22 cellular contexts compared by ENCODE assay signal in the genomic region with DNA sequence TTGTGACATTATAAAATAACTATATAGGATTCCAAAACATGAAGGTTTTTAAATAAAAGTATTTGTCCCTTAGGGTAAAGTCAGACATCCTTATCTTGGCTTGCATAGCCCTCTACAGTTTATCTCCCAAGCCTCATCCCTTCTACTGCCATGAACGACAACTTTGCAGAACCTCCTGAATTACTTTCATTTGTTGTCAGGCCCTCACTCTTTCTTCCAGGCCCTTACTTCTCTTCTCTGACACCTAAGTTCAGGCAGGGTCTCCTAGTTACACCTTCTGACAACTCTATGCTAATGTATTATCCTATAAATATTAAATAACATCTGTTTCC.
DNase-seq lines count a peak whose midpoint lies in the region; ATAC-seq and TF ChIP-seq lines count a peak whose summit lies in the region.
"Had no signal": no experiment of that assay in that cellular context is flagged by ENCODE, and none has a peak within 500 bp of the region (broad histone marks: within the 10 kb centered on the region; RNA-seq: fewer than 3 reads in every experiment).

No MANE protein-coding gene starts in this region.

- H3K27me3 Mint-ChIP-seq in GM23338 (ENCODE audit: insufficient read depth, low read depth, poor library complexity), result peaks cover 2% of the 10 kb centered on the region
- H3K27me3 Mint-ChIP-seq in activated B cell treated with CpG ODN at 0.5 μM for 24 hours, result no peaks in the 10 kb centered on the region
- H3K27me3 Mint-ChIP-seq in memory B cell, result no peaks in the 10 kb centered on the region

- no peak for ATAC-seq in GM23338
- no peak for ATAC-seq in activated B cell treated with CpG ODN at 0.5 μM for 24 hours (ENCODE audit: low read depth)
- no peak for ATAC-seq in memory B cell (ENCODE audit: low read depth)
- no peak for ATAC-seq in HG02852 (IDR thresholded peaks at IDR 0.05; ENCODE audit: unreplicated experiment)
- no peak for ATAC-seq in GM21381 (IDR thresholded peaks at IDR 0.05; ENCODE audit: unreplicated experiment)
- ATAC-seq: left lung had no signal

- POLR2A ChIA-PET in activated B cell treated with CpG ODN at 0.5 μM for 24 hours (lab: Charles Lee), result interaction anchor here (1.5 kb wide), 1 partner anchor 163 kb away, joined by 4 read pairs; a partner anchor contains a TSS

- intact Hi-C loops in activated B cell treated with CpG ODN at 0.5 μM for 24 hours (cut with micrococcal nuclease), result loop anchor here (1.0 kb wide), 1 partner anchor 8 kb away; no protein-coding TSS in a partner anchor

- peaks cover 23 to 52% (median 40%) of the 10 kb centered on the region in 11 experiments for H3K9me3 ChIP-seq in BLaER1 treated with 17β-estradiol and CSF1 and Interleukin-3, amounts not matched to agents 10 nM and 100 nM (replicated peaks in 1 of 11)
- H3K9me3 ChIP-seq: adrenal gland, gastrocnemius medialis, left lung, Peyer's patch, right atrium auricular region had no signal

- peaks cover 31 to 67% (median 44%) of the 10 kb centered on the region in 10 experiments for H3K4me1 ChIP-seq in BLaER1 treated with 17β-estradiol and CSF1 and Interleukin-3, amounts not matched to agents 10 nM and 100 nM
- peaks cover 44% of the 10 kb centered on the region for H3K4me1 ChIP-seq in GM23338 (ENCODE audit: insufficient read depth)

- H3K9ac ChIP-seq in BLaER1 treated with 17β-estradiol and CSF1 and Interleukin-3, amounts not matched to agents 10 nM and 100 nM, result no peak overlapping the region

- H3K4me1 Mint-ChIP-seq in GM23338 (peaks cover 50% of the 10 kb centered on the region), activated B cell treated with CpG ODN at 0.5 μM for 24 hours (peaks cover 88% of the 10 kb centered on the region), memory B cell (peaks cover 43% of the 10 kb centered on the region)

- H3K4me3 Mint-ChIP-seq in GM23338, result no peak overlapping the region
- peak overlapping the region; percentile 21 for H3K4me3 Mint-ChIP-seq in activated B cell treated with CpG ODN at 0.5 μM for 24 hours
- H3K4me3 Mint-ChIP-seq in memory B cell, result peak overlapping the region; percentile 77

- no peak overlapping the region for H2AFZ ChIP-seq in GM23338

- H4K20me1 ChIP-seq in BLaER1 treated with 17β-estradiol and CSF1 and Interleukin-3, amounts not matched to agents 10 nM and 100 nM, result no peaks in the 10 kb centered on the region
- no peaks in the 10 kb centered on the region for H4K20me1 ChIP-seq in GM23338 (replicated peaks; ENCODE audit: insufficient read depth)

- no peaks in the 10 kb centered on the region for H3K79me2 ChIP-seq in GM23338 (replicated peaks; ENCODE audit: insufficient read depth)

- H3K27ac ChIP-seq in BLaER1 treated with 17β-estradiol and CSF1 and Interleukin-3, amounts not matched to agents 10 nM and 100 nM, result no peak overlapping the region
- H3K27ac ChIP-seq in GM23338 (ENCODE audit: low read depth), result peak overlapping the region; percentile 48; the same call in 1 of the 2 replicates
- H3K27ac ChIP-seq: cardiac muscle cell, dorsolateral prefrontal cortex, gastrocnemius medialis, left lung, right atrium auricular region, SK-N-MC had no signal

- H3K4me2 ChIP-seq in BLaER1 treated with 17β-estradiol and CSF1 and Interleukin-3, amounts not matched to agents 10 nM and 100 nM, result peak overlapping the region in 8 of 11 experiments; percentile 15 to 84 (median 53); a peak in 13 of 22 replicates
- H3K4me2 ChIP-seq in GM23338, result peak overlapping the region; percentile 62

- H3K36me3 Mint-ChIP-seq in GM23338 (ENCODE audit: low read depth) (peaks cover 25% of the 10 kb centered on the region), activated B cell treated with CpG ODN at 0.5 μM for 24 hours (ENCODE audit: low read depth) (peaks cover 5% of the 10 kb centered on the region), memory B cell (peaks cover 5% of the 10 kb centered on the region)

- H3K27ac Mint-ChIP-seq in GM23338 (no peak overlapping the region), activated B cell treated with CpG ODN at 0.5 μM for 24 hours (peak overlapping the region; percentile 62), memory B cell (peak overlapping the region; percentile 70)

- no peaks in the 10 kb centered on the region for H3F3A ChIP-seq in GM23338 (replicated peaks; ENCODE audit: low read depth)

- peaks cover 0 to 19% (median 0%) of the 10 kb centered on the region in 11 experiments; a peak in 3 of 22 replicates for H3K36me3 ChIP-seq in BLaER1 treated with 17β-estradiol and CSF1 and Interleukin-3, amounts not matched to agents 10 nM and 100 nM
- H3K36me3 ChIP-seq in GM23338 (ENCODE audit: insufficient read depth), result peaks cover 4% of the 10 kb centered on the region
- H3K36me3 ChIP-seq: adrenal gland, cardiac muscle cell, gastrocnemius medialis, left lung, Peyer's patch, right atrium auricular region had no signal

- no peak overlapping the region for H3K4me3 ChIP-seq in BLaER1 treated with 17β-estradiol and CSF1 and Interleukin-3, amounts not matched to agents 10 nM and 100 nM
- H3K4me3 ChIP-seq in GM23338, result 0 out of 2 replicates have a peak overlapping the region, but pooled peaks have one; percentile 28
- H3K4me3 ChIP-seq: adrenal gland, cardiac muscle cell, dorsolateral prefrontal cortex, gastrocnemius medialis, left lung, Peyer's patch, right atrium auricular region, SK-N-MC had no signal

- H3K27me3 ChIP-seq in BLaER1 treated with 17β-estradiol and CSF1 and Interleukin-3, amounts not matched to agents 10 nM and 100 nM, result no peaks in the 10 kb centered on the region
- no peaks in the 10 kb centered on the region for H3K27me3 ChIP-seq in GM23338 (ENCODE audit: insufficient read depth)
- H3K27me3 ChIP-seq: adrenal gland, cardiac muscle cell, dorsolateral prefrontal cortex, gastrocnemius medialis, left lung, Peyer's patch, right atrium auricular region had no signal

- H3K9me3 Mint-ChIP-seq in GM23338 (peaks cover 28% of the 10 kb centered on the region), activated B cell treated with CpG ODN at 0.5 μM for 24 hours (peaks cover 9% of the 10 kb centered on the region), memory B cell (peaks cover 6% of the 10 kb centered on the region)

- DNase-seq in GM23338 (ENCODE audit: low spot score), result no peak
- DNase-seq in activated B cell treated with CpG ODN at 0.5 μM for 24 hours, result no peak
- no peak for DNase-seq in memory B cell (ENCODE audit: low spot score in 2 of 2)
- DNase-seq in RKO (ENCODE audit: low spot score), result no peak
- no peak for DNase-seq in activated effector memory CD4-positive, alpha-beta T cell treated with anti-CD3 and anti-CD28 coated beads, Interleukin-2, amount 50 U/mL, for 16 hours
- DNase-seq: activated CD4-positive, alpha-beta T cell treated with anti-CD3 and anti-CD28 coated beads, Interleukin-2, amount 50 U/mL, for 48 hours; activated T-cell treated with anti-CD3 and anti-CD28 coated beads, Interleukin-2, amount 50 U/mL, for 48 hours; adrenal gland; dorsolateral prefrontal cortex; gastrocnemius medialis; Karpas-422; left lung; NCI-H1105 treated with DMSO at 0.1 percent for 48 hours; occipital lobe; Peyer's patch; stimulated activated naive CD4-positive, alpha-beta T cell treated with Interleukin-2 at 50 U/mL for 16 hours had no signal

- CTCF ChIA-PET in activated B cell treated with CpG ODN at 0.5 μM for 24 hours (lab: Charles Lee), result no interaction called here

- TF ChIP-seq CTCF in GM23338 (conservative IDR thresholded peaks at IDR 0.05; ENCODE audit: low read depth in 2 of 2) (no peak), activated B cell treated with CpG ODN at 0.5 μM for 24 hours (IDR thresholded peaks at IDR 0.05) (no peak)

- no peaks in the 10 kb centered on the region for H3K9me2 ChIP-seq in GM23338 (ENCODE audit: insufficient read depth)

TF ChIP-seq in GM23338, 12 proteins besides CTCF, POLR2A, EP300 and RAD21 (continues in another document):
- TF ChIP-seq, protein P1, sequence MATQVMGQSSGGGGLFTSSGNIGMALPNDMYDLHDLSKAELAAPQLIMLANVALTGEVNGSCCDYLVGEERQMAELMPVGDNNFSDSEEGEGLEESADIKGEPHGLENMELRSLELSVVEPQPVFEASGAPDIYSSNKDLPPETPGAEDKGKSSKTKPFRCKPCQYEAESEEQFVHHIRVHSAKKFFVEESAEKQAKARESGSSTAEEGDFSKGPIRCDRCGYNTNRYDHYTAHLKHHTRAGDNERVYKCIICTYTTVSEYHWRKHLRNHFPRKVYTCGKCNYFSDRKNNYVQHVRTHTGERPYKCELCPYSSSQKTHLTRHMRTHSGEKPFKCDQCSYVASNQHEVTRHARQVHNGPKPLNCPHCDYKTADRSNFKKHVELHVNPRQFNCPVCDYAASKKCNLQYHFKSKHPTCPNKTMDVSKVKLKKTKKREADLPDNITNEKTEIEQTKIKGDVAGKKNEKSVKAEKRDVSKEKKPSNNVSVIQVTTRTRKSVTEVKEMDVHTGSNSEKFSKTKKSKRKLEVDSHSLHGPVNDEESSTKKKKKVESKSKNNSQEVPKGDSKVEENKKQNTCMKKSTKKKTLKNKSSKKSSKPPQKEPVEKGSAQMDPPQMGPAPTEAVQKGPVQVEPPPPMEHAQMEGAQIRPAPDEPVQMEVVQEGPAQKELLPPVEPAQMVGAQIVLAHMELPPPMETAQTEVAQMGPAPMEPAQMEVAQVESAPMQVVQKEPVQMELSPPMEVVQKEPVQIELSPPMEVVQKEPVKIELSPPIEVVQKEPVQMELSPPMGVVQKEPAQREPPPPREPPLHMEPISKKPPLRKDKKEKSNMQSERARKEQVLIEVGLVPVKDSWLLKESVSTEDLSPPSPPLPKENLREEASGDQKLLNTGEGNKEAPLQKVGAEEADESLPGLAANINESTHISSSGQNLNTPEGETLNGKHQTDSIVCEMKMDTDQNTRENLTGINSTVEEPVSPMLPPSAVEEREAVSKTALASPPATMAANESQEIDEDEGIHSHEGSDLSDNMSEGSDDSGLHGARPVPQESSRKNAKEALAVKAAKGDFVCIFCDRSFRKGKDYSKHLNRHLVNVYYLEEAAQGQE (IDR thresholded peaks at IDR 0.05; ENCODE audit: unreplicated experiment), result no peak
- TF ChIP-seq ZNF331 (CRISPR knock-in tag; IDR thresholded peaks at IDR 0.05; ENCODE audit: low read depth) (no peak), ZNF114 (CRISPR knock-in tag; IDR thresholded peaks at IDR 0.05) (no peak)
- TF ChIP-seq, protein P2, sequence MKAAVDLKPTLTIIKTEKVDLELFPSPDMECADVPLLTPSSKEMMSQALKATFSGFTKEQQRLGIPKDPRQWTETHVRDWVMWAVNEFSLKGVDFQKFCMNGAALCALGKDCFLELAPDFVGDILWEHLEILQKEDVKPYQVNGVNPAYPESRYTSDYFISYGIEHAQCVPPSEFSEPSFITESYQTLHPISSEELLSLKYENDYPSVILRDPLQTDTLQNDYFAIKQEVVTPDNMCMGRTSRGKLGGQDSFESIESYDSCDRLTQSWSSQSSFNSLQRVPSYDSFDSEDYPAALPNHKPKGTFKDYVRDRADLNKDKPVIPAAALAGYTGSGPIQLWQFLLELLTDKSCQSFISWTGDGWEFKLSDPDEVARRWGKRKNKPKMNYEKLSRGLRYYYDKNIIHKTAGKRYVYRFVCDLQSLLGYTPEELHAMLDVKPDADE (IDR thresholded peaks at IDR 0.05), result no peak
